ENCODE assay signal across 8 cellular contexts in genomic region chrX:139783959-139784358, GRCh38.
"Had no signal": no experiment of that assay in that cellular context is flagged by ENCODE, and none has a peak within 500 bp of the region (broad histone marks: within the 10 kb centered on the region; RNA-seq: fewer than 3 reads in every experiment).

No MANE protein-coding gene starts in this region.

- H3K9me3 Mint-ChIP-seq: GM23338, IgD-negative memory B cell had no signal

- H3K4me3 Mint-ChIP-seq: GM23338, H9 had no signal

- H3K4me2 ChIP-seq: GM23338 had no signal

- H3K27ac Mint-ChIP-seq: GM23338, H9, IgD-negative memory B cell had no signal

- ATAC-seq: GM23338 had no signal

- H3K4me3 ChIP-seq: GM23338 had no signal

- H2AFZ ChIP-seq: GM23338 had no signal

- H3K27me3 Mint-ChIP-seq: IgD-negative memory B cell had no signal

- DNase-seq: H9, HCEC 1CT, KBM-7 had no signal

- FAIRE-seq: H1, H54, HTR-8/SVneo had no signal

- H3K4me1 Mint-ChIP-seq: GM23338, H9 had no signal
